In genomic region chr2:26178246-26178645, GRCh38 we compare ENCODE assay signal across 11 cellular contexts. TPM values are rescaled to one million over a fixed set of nuclear protein-coding genes. Genes with fewer than 3 reads are reported as not detected.
A peak's percentile ranks its signal among the peaks of the same experiment; 100 is the strongest.
DNase-seq lines count a peak whose midpoint lies in the region; ATAC-seq and TF ChIP-seq lines count a peak whose summit lies in the region.
"Had no signal": no experiment of that assay in that cellular context is flagged by ENCODE, and none has a peak within 500 bp of the region (broad histone marks: within the 10 kb centered on the region; RNA-seq: fewer than 3 reads in every experiment).

No MANE protein-coding gene starts in this region.

- H3K4me3 ChIP-seq in BLaER1 (no peak overlapping the region), HUES6 (ENCODE audit: low read depth, low read length) (peak overlapping the region; percentile 69)

- H3K9me3 ChIP-seq in BLaER1 = no peaks in the 10 kb centered on the region
- no peaks in the 10 kb centered on the region for H3K9me3 ChIP-seq in HUES6 (ENCODE audit: control insufficient read depth, insufficient read depth, low read depth, low read length)
- H3K9me3 ChIP-seq: SJSA1, upper lobe of left lung had no signal

- peak overlapping the region; percentile 73 to 76 for H3K4me3 Mint-ChIP-seq in effector memory CD8-positive, alpha-beta T cell
- peak overlapping the region; percentile 41 for H3K4me3 Mint-ChIP-seq in neural crest cell

- H3K27ac Mint-ChIP-seq in effector memory CD8-positive, alpha-beta T cell = no peak overlapping the region
- no peak overlapping the region for H3K27ac Mint-ChIP-seq in neural crest cell (ENCODE audit: unreplicated experiment)

- no peak for DNase-seq in effector memory CD8-positive, alpha-beta T cell
- DNase-seq in neural crest cell (ENCODE audit: low read depth, low spot score) (no peak), Ammon's horn (ENCODE audit: low spot score) (no peak), activated T-cell treated with anti-CD3 and anti-CD28 coated beads for 4 hours (no peak)
- DNase-seq: NCI-H446 had no signal

- H3K4me1 Mint-ChIP-seq in effector memory CD8-positive, alpha-beta T cell (ENCODE audit: low read depth in 2 of 2) = peaks cover 12 to 14% of the 10 kb centered on the region in 2 donors
- peaks cover 35% of the 10 kb centered on the region for H3K4me1 Mint-ChIP-seq in neural crest cell

- ATAC-seq in effector memory CD8-positive, alpha-beta T cell (replicated peaks) = no peak
- no peak for ATAC-seq in GM18520 (IDR thresholded peaks at IDR 0.05; ENCODE audit: unreplicated experiment)
- no peak for ATAC-seq in HG03521 (IDR thresholded peaks at IDR 0.05; ENCODE audit: unreplicated experiment)

- peaks cover 80% of the 10 kb centered on the region for H3K27me3 ChIP-seq in BLaER1
- peaks cover 36% of the 10 kb centered on the region for H3K27me3 ChIP-seq in HUES6 (ENCODE audit: control insufficient read depth, insufficient read depth, low read length)

- H3K9ac ChIP-seq in BLaER1 = no peak overlapping the region
- H3K9ac ChIP-seq in HUES6 (ENCODE audit: low read length) = no peak overlapping the region

- no peaks in the 10 kb centered on the region for H3K9me3 Mint-ChIP-seq in effector memory CD8-positive, alpha-beta T cell
- no peaks in the 10 kb centered on the region for H3K9me3 Mint-ChIP-seq in neural crest cell

- peaks cover 13% of the 10 kb centered on the region for H4K20me1 ChIP-seq in BLaER1

- H3K27me3 Mint-ChIP-seq in effector memory CD8-positive, alpha-beta T cell = peaks cover 42 to 78% of the 10 kb centered on the region in 2 donors
- H3K27me3 Mint-ChIP-seq in neural crest cell (ENCODE audit: low read depth) = peaks cover 9% of the 10 kb centered on the region

- peak overlapping the region; percentile 75 for H3K4me2 ChIP-seq in BLaER1

- no peaks in the 10 kb centered on the region for H3K36me3 ChIP-seq in BLaER1
- peaks cover 4% of the 10 kb centered on the region; the same call in 1 of the 2 replicates for H3K36me3 ChIP-seq in HUES6 (ENCODE audit: control insufficient read depth, insufficient read depth, low read length)
- H3K36me3 ChIP-seq: SJSA1, upper lobe of left lung had no signal

- no peak for TF ChIP-seq CTCF in neural crest cell (conservative IDR thresholded peaks at IDR 0.05)

- H3K27ac ChIP-seq in BLaER1 (no peak overlapping the region), HUES6 (ENCODE audit: low read depth, low read length) (no peak overlapping the region)
- H3K27ac ChIP-seq: SJSA1, upper lobe of left lung had no signal

- peaks cover 14% of the 10 kb centered on the region for H3K4me1 ChIP-seq in BLaER1
- peaks cover 24% of the 10 kb centered on the region for H3K4me1 ChIP-seq in HUES6 (ENCODE audit: control insufficient read depth, insufficient read depth, low read length)

- H3K36me3 Mint-ChIP-seq in effector memory CD8-positive, alpha-beta T cell (ENCODE audit: insufficient read depth) = no peaks in the 10 kb centered on the region
- H3K36me3 Mint-ChIP-seq in neural crest cell (ENCODE audit: low read depth) = no peaks in the 10 kb centered on the region

RNA-seq across cellular contexts. Expression of gene GAREM2, which starts 5.4 kb away (rescaled TPM):
- 21.3 and 21.8 TPM in 2 replicates for total RNA-seq in neural crest cell
